In genomic region chr10:112224933-112225529, GRCh38 we compare ENCODE assay signal across 23 cellular contexts. TPM values are rescaled to one million over a fixed set of nuclear protein-coding genes. Genes with fewer than 3 reads are reported as not detected.
"Had no signal": no experiment of that assay in that cellular context is flagged by ENCODE, and none has a peak within 500 bp of the region (broad histone marks: within the 10 kb centered on the region; RNA-seq: fewer than 3 reads in every experiment).

No MANE protein-coding gene starts in this region.

- H3K4me2 ChIP-seq: SK-N-SH had no signal

- DNase-seq: KBM-7, MG63, NCI-H1092, NCI-H1105 treated with DMSO at 0.1 percent for 48 hours, NCI-H1417 treated with DMSO at 0.1 percent for 48 hours, NCI-H146, NCI-H1694 treated with DMSO at 0.1 percent for 48 hours, NCI-H1930, NCI-H2081, NCI-H2107, NCI-H2227 treated with DMSO at 0.1 percent for 48 hours, NCI-H524 treated with DMSO at 0.1 percent for 48 hours, NCI-H69, NCI-H774, SHP77, SK-N-SH had no signal

- H3K27me3 ChIP-seq: MG63 had no signal

- H3K4me3 ChIP-seq: MG63 had no signal

- FAIRE-seq: HTR-8/SVneo, RCC 7860 had no signal

- H3K9me3 ChIP-seq: SK-N-SH had no signal

- H3K9ac ChIP-seq: SK-N-SH had no signal

- H3K27ac ChIP-seq: HL-60, RWPE1 had no signal

- H3K36me3 ChIP-seq: MG63 had no signal

RNA-seq across cellular contexts. Expression of gene TECTB, which starts 58.2 kb away (rescaled TPM):
- total RNA-seq: LHCN-M2, NCI-H460, SK-MEL-5 had no signal
- polyA plus RNA-seq: SK-N-SH had no signal
